ENCODE assay signal across 25 cellular contexts in the genomic region with DNA sequence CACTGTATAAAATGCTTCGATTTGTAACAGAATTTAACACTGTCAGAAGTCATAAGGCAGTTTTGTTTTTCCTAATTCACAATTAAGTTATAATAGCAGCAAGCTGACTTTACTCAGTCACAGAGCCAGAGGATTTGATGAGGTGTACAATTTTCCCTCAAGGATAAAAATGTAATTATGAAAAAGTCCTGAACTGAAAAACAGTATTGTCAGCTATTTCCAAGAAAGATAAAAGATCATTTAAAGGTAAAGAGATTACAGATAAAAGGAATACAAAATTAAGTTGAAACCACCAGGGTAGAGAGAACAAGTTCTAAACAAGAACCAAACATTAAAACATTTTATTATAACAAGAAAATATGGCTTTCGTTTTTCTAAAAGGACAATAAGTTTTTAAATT.
"Had no signal": no experiment of that assay in that cellular context is flagged by ENCODE, and none has a peak within 500 bp of the region (broad histone marks: within the 10 kb centered on the region; RNA-seq: fewer than 3 reads in every experiment).

No MANE protein-coding gene starts in this region.

- ATAC-seq: activated CD8-positive, alpha-beta T cell treated with anti-CD3 and anti-CD28 coated beads, Interleukin-2, amount 10 ng/mL, durations not matched to agents 7 days and 5 days; body of pancreas; WTC11 had no signal

- H3K27me3 ChIP-seq: body of pancreas, Peyer's patch had no signal

- H3K4me3 Mint-ChIP-seq: activated CD8-positive, alpha-beta T cell treated with anti-CD3 and anti-CD28 coated beads, Interleukin-2, amount 10 ng/mL, durations not matched to agents 7 days and 5 days; activated naive CD8-positive, alpha-beta T cell treated with anti-CD3 and anti-CD28 coated beads, Interleukin-2, amount 10 ng/mL, durations not matched to agents 7 days and 5 days; central memory CD8-positive, alpha-beta T cell; T-helper 1 cell treated with Interleukin-12 subunit alpha and Interleukin-12 subunit beta and Interleukin-4 antibody, amounts not matched to agents 30 μg/mL and 1 μg/mL, for 36 hours; WTC11 had no signal

- H3K9me3 ChIP-seq: body of pancreas, Peyer's patch had no signal

- H3K4me1 ChIP-seq: body of pancreas, Peyer's patch had no signal

- H3K9me3 Mint-ChIP-seq: WTC11 had no signal

- H3K36me3 Mint-ChIP-seq: activated naive CD8-positive, alpha-beta T cell treated with anti-CD3 and anti-CD28 coated beads, Interleukin-2, amount 10 ng/mL, durations not matched to agents 7 days and 5 days; WTC11 had no signal

- H3K27ac Mint-ChIP-seq: activated CD8-positive, alpha-beta T cell treated with anti-CD3 and anti-CD28 coated beads, Interleukin-2, amount 10 ng/mL, durations not matched to agents 7 days and 5 days; activated naive CD8-positive, alpha-beta T cell treated with anti-CD3 and anti-CD28 coated beads, Interleukin-2, amount 10 ng/mL, durations not matched to agents 7 days and 5 days; T-helper 1 cell treated with Interleukin-12 subunit alpha and Interleukin-12 subunit beta and Interleukin-4 antibody, amounts not matched to agents 30 μg/mL and 1 μg/mL, for 36 hours; WTC11 had no signal

- DNase-seq: activated CD4-positive, alpha-beta T cell treated with anti-CD3 and anti-CD28 coated beads for 48 hours; activated CD4-positive, alpha-beta T cell treated with anti-CD3 and anti-CD28 coated beads, Interleukin-2, amount 50 U/mL, for 4 hours; activated CD4-positive, CD25-positive, alpha-beta regulatory T cell treated with anti-CD3 and anti-CD28 coated beads, Interleukin-2, amount 50 U/mL, for 72 hours; activated CD8-positive, alpha-beta memory T cell treated with anti-CD3 and anti-CD28 coated beads, Interleukin-2, amount 50 U/mL, for 48 hours; activated CD8-positive, alpha-beta T cell treated with anti-CD3 and anti-CD28 coated beads, Interleukin-2, amount 10 ng/mL, durations not matched to agents 7 days and 5 days; activated naive CD4-positive, alpha-beta T cell treated with anti-CD3 and anti-CD28 coated beads, Interleukin-2, amount 50 U/mL, for 16 hours; activated naive CD8-positive, alpha-beta T cell treated with anti-CD3 and anti-CD28 coated beads, Interleukin-2, amount 10 ng/mL, durations not matched to agents 7 days and 5 days; activated T-cell treated with anti-CD3 and anti-CD28 coated beads, Interleukin-2, amount 50 U/mL, for 1 hour; aorta; body of pancreas; MM.1S; NCI-H1105 treated with DMSO at 0.1 percent for 48 hours; NCI-H1436 treated with DMSO at 0.1 percent for 48 hours; NCI-H187; NCI-H2081; NCI-H510A treated with DMSO at 0.1 percent for 48 hours; NCI-H69; NK-92 treated with Interleukin-12 subunit alpha and Interleukin-12 subunit beta, amount 100 ng/mL, for 24 hours; OCI-M1; Peyer's patch; SHP77 treated with DMSO at 0.1 percent for 48 hours had no signal

- H3K27ac ChIP-seq: body of pancreas, KMS-11, Peyer's patch had no signal

- H3K36me3 ChIP-seq: Peyer's patch had no signal

- H3K4me3 ChIP-seq: body of pancreas, Peyer's patch had no signal

- H3K27me3 Mint-ChIP-seq: activated naive CD8-positive, alpha-beta T cell treated with anti-CD3 and anti-CD28 coated beads, Interleukin-2, amount 10 ng/mL, durations not matched to agents 7 days and 5 days; central memory CD8-positive, alpha-beta T cell had no signal

- H3K4me1 Mint-ChIP-seq: activated naive CD8-positive, alpha-beta T cell treated with anti-CD3 and anti-CD28 coated beads, Interleukin-2, amount 10 ng/mL, durations not matched to agents 7 days and 5 days; central memory CD8-positive, alpha-beta T cell had no signal
